ENCODE assay signal across 7 cellular contexts in the genomic region with DNA sequence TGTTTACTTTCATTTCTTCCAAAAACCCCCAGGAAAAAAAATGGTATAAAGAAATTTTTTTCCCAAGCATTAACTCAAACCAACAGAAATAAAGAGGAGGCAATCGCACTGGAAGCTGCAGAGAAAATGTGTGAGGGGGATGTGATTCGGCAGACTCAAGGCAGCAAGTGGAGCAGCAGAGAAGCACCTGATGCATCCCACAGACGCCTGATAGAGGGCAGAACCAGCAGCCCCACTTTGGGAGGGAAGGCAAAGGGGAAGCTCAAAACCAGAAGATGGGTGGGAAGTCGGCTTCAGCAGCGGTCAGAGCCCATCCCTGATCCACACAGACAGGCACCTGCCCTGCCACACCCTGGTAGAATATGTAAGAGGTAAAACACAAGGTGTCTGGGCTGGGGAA.
"Had no signal": no experiment of that assay in that cellular context is flagged by ENCODE, and none has a peak within 500 bp of the region (broad histone marks: within the 10 kb centered on the region; RNA-seq: fewer than 3 reads in every experiment).

No MANE protein-coding gene starts in this region.

- ATAC-seq: HepG2 had no signal

- H3K4me3 Mint-ChIP-seq: H9, IgD-negative memory B cell had no signal

- H3K27me3 Mint-ChIP-seq: IgD-negative memory B cell had no signal

- H3K27ac Mint-ChIP-seq: H9, IgD-negative memory B cell had no signal

- H3K4me1 Mint-ChIP-seq: IgD-negative memory B cell had no signal

- H3K4me3 ChIP-seq: GM23248 had no signal

- DNase-seq: GM23248, H9, HCEC 1CT, KBM-7 had no signal

- H3K27ac ChIP-seq: GM23248, HL-60 had no signal

- H3K9me3 Mint-ChIP-seq: H9 had no signal
